Comparison of ENCODE assay signal across 11 cellular contexts in the genomic region with DNA sequence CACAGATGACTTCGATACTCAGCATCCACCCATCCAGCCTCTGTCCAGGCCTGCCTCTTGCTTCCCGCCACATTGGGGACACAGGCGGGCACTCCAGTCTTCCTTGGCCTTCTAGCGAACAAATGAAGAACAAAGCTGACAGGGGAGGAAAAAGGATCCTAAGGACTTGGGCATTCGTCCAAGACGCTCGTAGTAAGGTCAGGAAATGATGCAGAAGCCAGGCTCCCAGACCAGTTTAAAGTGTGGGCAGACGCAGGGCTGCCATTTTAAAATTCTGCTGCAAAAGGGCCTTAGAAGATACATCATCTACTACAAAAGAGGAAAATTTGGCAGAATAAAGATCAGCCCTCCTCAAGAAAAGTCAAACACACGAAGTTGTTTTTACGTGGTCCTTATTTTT. TPM values are rescaled to one million over a fixed set of nuclear protein-coding genes. Genes with fewer than 3 reads are reported as not detected.
DNase-seq lines count a peak whose midpoint lies in the region; ATAC-seq and TF ChIP-seq lines count a peak whose summit lies in the region.
"Had no signal": no experiment of that assay in that cellular context is flagged by ENCODE, and none has a peak within 500 bp of the region (broad histone marks: within the 10 kb centered on the region; RNA-seq: fewer than 3 reads in every experiment).

No MANE protein-coding gene starts in this region.

- H3K27ac Mint-ChIP-seq in MCF 10A (ENCODE audit: low read depth, unreplicated experiment), result peak overlapping the region; percentile 51
- H3K27ac Mint-ChIP-seq: activated naive CD8-positive, alpha-beta T cell treated with anti-CD3 and anti-CD28 coated beads for 36 hours had no signal

- H3K9me3 Mint-ChIP-seq in MCF 10A (ENCODE audit: unreplicated experiment), result no peaks in the 10 kb centered on the region
- H3K9me3 Mint-ChIP-seq: activated naive CD8-positive, alpha-beta T cell treated with anti-CD3 and anti-CD28 coated beads for 36 hours had no signal

- H3K36me3 ChIP-seq in mammary epithelial cell (ENCODE audit: insufficient read depth, low read length) (no peaks in the 10 kb centered on the region), muscle layer of duodenum (ENCODE audit: control insufficient read depth in 1 of 2, insufficient read depth in 2 of 2, low read length in 2 of 2) (peaks cover 0 to 10% of the 10 kb centered on the region in 2 donors), upper lobe of right lung (peaks cover 9% of the 10 kb centered on the region)

- H3K4me2 ChIP-seq in mammary epithelial cell (ENCODE audit: insufficient read depth, low read depth, low read length), result no peak overlapping the region

- H3K4me3 ChIP-seq in mammary epithelial cell (replicated peaks in 1 of 3; ENCODE audit: insufficient read depth in 1 of 3, low read depth in 2 of 3, low read length in 3 of 3) (no peak overlapping the region), dorsolateral prefrontal cortex (no peak overlapping the region), muscle layer of duodenum (ENCODE audit: low read depth in 1 of 2, low read length in 2 of 2) (no peak overlapping the region), upper lobe of right lung (no peak overlapping the region)

- BruUV-seq in MCF 10A (replicated peaks; lab: Mats Ljungman, UMichigan), result no TSS peak
- no TSS peak for BruUV-seq in mammary epithelial cell (replicated peaks; lab: Mats Ljungman, UMichigan)

- ATAC-seq in upper lobe of right lung, result no peak
- no peak for ATAC-seq in HG03521 (IDR thresholded peaks at IDR 0.05; ENCODE audit: unreplicated experiment)
- ATAC-seq in HG03565 (IDR thresholded peaks at IDR 0.05; ENCODE audit: unreplicated experiment), result no peak
- no peak for ATAC-seq in left colon

- no peak for TF ChIP-seq CTCF in MCF 10A (IDR thresholded peaks at IDR 0.05; ENCODE audit: unreplicated experiment)
- TF ChIP-seq CTCF in mammary epithelial cell (conservative IDR thresholded peaks at IDR 0.05 in 1 of 2, IDR thresholded peaks at IDR 0.05 in 1 of 2; ENCODE audit: extremely low read depth in 1 of 2, insufficient read depth in 1 of 2, low read depth in 1 of 2, low read length in 2 of 2), result no peak
- TF ChIP-seq CTCF in dorsolateral prefrontal cortex (IDR thresholded peaks at IDR 0.05 in 54 of 56, conservative IDR thresholded peaks at IDR 0.05 in 2 of 56; ENCODE audit: low read depth in 1 of 56, partially characterized antibody in 56 of 56), result no peak
- TF ChIP-seq CTCF in upper lobe of right lung (IDR thresholded peaks at IDR 0.05), result no peak

- H3K9me3 ChIP-seq in mammary epithelial cell (replicated peaks; ENCODE audit: insufficient read depth, low read length), result no peaks in the 10 kb centered on the region
- H3K9me3 ChIP-seq in muscle layer of duodenum (ENCODE audit: control insufficient read depth in 1 of 2, low read length in 2 of 2), result no peaks in the 10 kb centered on the region
- no peaks in the 10 kb centered on the region for H3K9me3 ChIP-seq in upper lobe of right lung

- no peaks in the 10 kb centered on the region for H3K27me3 ChIP-seq in mammary epithelial cell (ENCODE audit: insufficient read depth, low read length)
- H3K27me3 ChIP-seq in dorsolateral prefrontal cortex, result no peaks in the 10 kb centered on the region
- no peaks in the 10 kb centered on the region for H3K27me3 ChIP-seq in muscle layer of duodenum (ENCODE audit: low read depth, low read length)
- H3K27me3 ChIP-seq in upper lobe of right lung, result no peaks in the 10 kb centered on the region

- H3K27ac ChIP-seq in mammary epithelial cell (ENCODE audit: insufficient read depth, low read depth, low read length) (no peak overlapping the region), dorsolateral prefrontal cortex (peak overlapping the region in 42 of 59 donors; percentile 1 to 90 (median 58)), muscle layer of duodenum (ENCODE audit: low read length) (peak overlapping the region; percentile 60), upper lobe of right lung (peak overlapping the region; percentile 70)

- H4K20me1 ChIP-seq in mammary epithelial cell (ENCODE audit: insufficient read depth, low read length), result no peaks in the 10 kb centered on the region

- no peaks in the 10 kb centered on the region for H3K79me2 ChIP-seq in mammary epithelial cell (ENCODE audit: insufficient read depth, low read length)

- H3K4me3 Mint-ChIP-seq in MCF 10A (ENCODE audit: unreplicated experiment), result no peak overlapping the region
- H3K4me3 Mint-ChIP-seq: activated naive CD8-positive, alpha-beta T cell treated with anti-CD3 and anti-CD28 coated beads for 36 hours had no signal

- no peak for DNase-seq in MCF 10A (ENCODE audit: unreplicated experiment)
- DNase-seq in mammary epithelial cell, result no peak
- no peak for DNase-seq in dorsolateral prefrontal cortex
- DNase-seq in upper lobe of right lung, result no peak
- DNase-seq in left colon, result no peak
- DNase-seq: activated CD8-positive, alpha-beta memory T cell treated with anti-CD3 and anti-CD28 coated beads for 24 hours; activated naive CD8-positive, alpha-beta T cell treated with anti-CD3 and anti-CD28 coated beads for 36 hours; GDM1 had no signal

- CTCF ChIA-PET in MCF 10A (lab: Yijun Ruan, JAX) (no interaction called here), mammary epithelial cell (lab: Charles Lee; ENCODE audit: low non-redundant PET) (interaction anchor here (0.6 kb wide), 1 partner anchor 261 kb away, joined by 5 read pairs; no protein-coding TSS in a partner anchor)

- H2AFZ ChIP-seq in mammary epithelial cell (ENCODE audit: low read depth, low read length), result no peak overlapping the region

- peaks cover 12% of the 10 kb centered on the region for H3K4me1 ChIP-seq in mammary epithelial cell (ENCODE audit: insufficient read depth, low read length)
- H3K4me1 ChIP-seq in muscle layer of duodenum (ENCODE audit: control insufficient read depth in 1 of 2, insufficient read depth in 2 of 2, low read length in 2 of 2), result peaks cover 18 to 34% of the 10 kb centered on the region in 2 donors
- peaks cover 18% of the 10 kb centered on the region for H3K4me1 ChIP-seq in upper lobe of right lung

- in situ Hi-C loops in mammary epithelial cell (cut with MboI; ENCODE audit: low sequenced_read_pairs in 2 of 2), result no loop called here

- POLR2A ChIA-PET in MCF 10A (lab: Yijun Ruan, JAX), result no interaction called here

- no peaks in the 10 kb centered on the region for H3K27me3 Mint-ChIP-seq in MCF 10A (ENCODE audit: insufficient read depth, unreplicated experiment)
- H3K27me3 Mint-ChIP-seq: activated naive CD8-positive, alpha-beta T cell treated with anti-CD3 and anti-CD28 coated beads for 36 hours had no signal

- dilution Hi-C loops in mammary epithelial cell (cut with HindIII; ENCODE audit: low sequenced_read_pairs), result no loop called here

- H3K4me1 Mint-ChIP-seq in MCF 10A (ENCODE audit: insufficient read depth, unreplicated experiment), result peaks cover 15% of the 10 kb centered on the region

- no peak overlapping the region for H3K9ac ChIP-seq in mammary epithelial cell (ENCODE audit: insufficient read depth, low read length)

- H3K36me3 Mint-ChIP-seq in MCF 10A (ENCODE audit: insufficient read depth, unreplicated experiment), result peaks cover 19% of the 10 kb centered on the region
- H3K36me3 Mint-ChIP-seq: activated naive CD8-positive, alpha-beta T cell treated with anti-CD3 and anti-CD28 coated beads for 36 hours had no signal

- intact Hi-C loops in MCF 10A (cut with micrococcal nuclease) (no loop called here), mammary epithelial cell (cut with micrococcal nuclease) (no loop called here), dorsolateral prefrontal cortex (cut with DNase I) (no loop called here), upper lobe of right lung (cut with DNase I) (no loop called here), left colon (cut with DNase I, micrococcal nuclease) (loop anchor here in 1 of 2 donors (10.0 kb wide), 1 partner anchor 57 kb away; a partner anchor contains a TSS)

- 78% methylated on average over 10 of the region's 10 CpGs for WGBS in mammary epithelial cell (ENCODE audit: low coverage, missing lambda C conversion rate)

RNA-seq across cellular contexts. Expression of a gene that starts 5.9 kb away (rescaled TPM):
- total RNA-seq in MCF 10A (2022) (18.3 and 30.3 TPM in 2 replicates), mammary epithelial cell (10 to 100 TPM; 12.6 to 13.5 TPM), dorsolateral prefrontal cortex (10 to 100 TPM; 15.6 to 42.0 (median 23.9) TPM), upper lobe of right lung (16.0 TPM), left colon (10 to 100 TPM; 14.4 to 16.8 TPM)
- 11.4 TPM for polyA plus RNA-seq in mammary epithelial cell
- polyA minus RNA-seq in mammary epithelial cell, result 3.4 TPM

RNA-seq across cellular contexts. Expression of a gene that starts 32.2 kb away (rescaled TPM):
- 51.9 and 66.8 TPM in 2 replicates for total RNA-seq in MCF 10A (2022)
- total RNA-seq in mammary epithelial cell, result 100 to 1,000 TPM in 1 of 2 donors, 10 to 100 TPM in 1; 70.3 to 106 TPM
- polyA plus RNA-seq in mammary epithelial cell, result 39.1 TPM
- 142 TPM for polyA minus RNA-seq in mammary epithelial cell
- 100 to 1,000 TPM; 122 to 627 (median 268) TPM for total RNA-seq in dorsolateral prefrontal cortex
- 242 TPM for total RNA-seq in upper lobe of right lung
- total RNA-seq in left colon, result 100 to 1,000 TPM; 143 to 148 TPM

RNA-seq across cellular contexts. Expression of a gene that starts 55.8 kb away (rescaled TPM):
- total RNA-seq in MCF 10A (2022) (0.93 and 0.96 TPM in 2 replicates), mammary epithelial cell (1 to 10 TPM; 1.3 to 3.5 TPM), dorsolateral prefrontal cortex (100 to 1,000 TPM in 114 of 120 experiments, 10 to 100 TPM in 6; 57.3 to 255 (median 154) TPM), upper lobe of right lung (6.3 TPM), left colon (1 to 10 TPM in 1 of 2 donors, under 1 TPM in 1; 0.46 to 2.5 TPM)
- 1.1 TPM for polyA plus RNA-seq in mammary epithelial cell
- polyA minus RNA-seq in mammary epithelial cell, result 2.9 TPM
